9 cellular contexts compared by ENCODE assay signal in genomic region chr3:31227152-31227581, GRCh38.
DNase-seq lines count a peak whose midpoint lies in the region; ATAC-seq and TF ChIP-seq lines count a peak whose summit lies in the region.
"Had no signal": no experiment of that assay in that cellular context is flagged by ENCODE, and none has a peak within 500 bp of the region (broad histone marks: within the 10 kb centered on the region; RNA-seq: fewer than 3 reads in every experiment).

No MANE protein-coding gene starts in this region.

- peaks cover 17% of the 10 kb centered on the region for H3K36me3 Mint-ChIP-seq in activated CD8-positive, alpha-beta memory T cell treated with anti-CD3 and anti-CD28 coated beads, Interleukin-2, amount 10 ng/mL, durations not matched to agents 7 days and 5 days
- peaks cover 16% of the 10 kb centered on the region for H3K36me3 Mint-ChIP-seq in T-helper 1 cell treated with Interleukin-12 subunit alpha and Interleukin-12 subunit beta and Interleukin-4 antibody, amounts not matched to agents 30 μg/mL and 1 μg/mL, for 36 hours (ENCODE audit: low read depth)
- H3K36me3 Mint-ChIP-seq in stimulated activated naive B cell treated with anti-CD40 and anti-IgM and Interleukin-4, amounts not matched to agents 10 μg/mL and 1 μg/mL and 100 μg/mL, for 72 hours: no peaks in the 10 kb centered on the region
- H3K36me3 Mint-ChIP-seq in GM23338 (ENCODE audit: low read depth): no peaks in the 10 kb centered on the region

- no peak for ATAC-seq in activated CD8-positive, alpha-beta memory T cell treated with anti-CD3 and anti-CD28 coated beads, Interleukin-2, amount 10 ng/mL, durations not matched to agents 7 days and 5 days
- peak; percentile 57 for ATAC-seq in HG03378 (IDR thresholded peaks at IDR 0.05; ENCODE audit: unreplicated experiment)
- ATAC-seq in stimulated activated naive B cell treated with anti-CD40 and anti-IgM and Interleukin-4, amounts not matched to agents 10 μg/mL and 1 μg/mL and 100 μg/mL, for 72 hours (replicated peaks): peak; percentile 88 to 92
- no peak for ATAC-seq in GM19395 (IDR thresholded peaks at IDR 0.05; ENCODE audit: unreplicated experiment)
- no peak for ATAC-seq in GM23338

- CTCF ChIA-PET in activated CD8-positive, alpha-beta memory T cell treated with anti-CD3 and anti-CD28 coated beads, Interleukin-2, amount 10 ng/mL, durations not matched to agents 7 days and 5 days (lab: Charles Lee): interaction anchor here (1.6 to 3.5 kb wide), 3 partner anchors 9 to 305 kb away, joined by 5 to 12 read pairs (median 7); partner anchors contain the start of gene STT3B

- H3K27ac ChIP-seq in GM23338 (ENCODE audit: low read depth): no peak overlapping the region

- H3K79me2 ChIP-seq in GM23338 (replicated peaks; ENCODE audit: insufficient read depth): no peaks in the 10 kb centered on the region

- H3K4me2 ChIP-seq in GM23338: no peak overlapping the region

- no peak overlapping the region for H3K4me3 ChIP-seq in GM23338

- H3F3A ChIP-seq in GM23338 (replicated peaks; ENCODE audit: low read depth): no peaks in the 10 kb centered on the region

- peaks cover 6% of the 10 kb centered on the region; the same call in 1 of the 2 replicates for H3K4me1 ChIP-seq in GM23338 (ENCODE audit: insufficient read depth)

- no peak for DNase-seq in activated CD8-positive, alpha-beta memory T cell treated with anti-CD3 and anti-CD28 coated beads, Interleukin-2, amount 10 ng/mL, durations not matched to agents 7 days and 5 days
- DNase-seq in activated CD8-positive, alpha-beta memory T cell treated with anti-CD3 and anti-CD28 coated beads, Interleukin-2, amount 50 U/mL, for 4 hours: no peak
- DNase-seq in stimulated activated naive B cell treated with anti-CD40 and anti-IgM and Interleukin-4, amounts not matched to agents 10 μg/mL and 1 μg/mL and 100 μg/mL, for 72 hours: peak; percentile 28
- DNase-seq in GM23338 (ENCODE audit: low spot score): no peak
- DNase-seq in NCI-H2081 (lab: John Stamatoyannopoulos, UW): no peak
- DNase-seq: activated gamma-delta T cell had no signal

- peak overlapping the region; percentile 80 for H3K27ac Mint-ChIP-seq in activated CD8-positive, alpha-beta memory T cell treated with anti-CD3 and anti-CD28 coated beads, Interleukin-2, amount 10 ng/mL, durations not matched to agents 7 days and 5 days
- peak overlapping the region; percentile 88 for H3K27ac Mint-ChIP-seq in T-helper 1 cell treated with Interleukin-12 subunit alpha and Interleukin-12 subunit beta and Interleukin-4 antibody, amounts not matched to agents 30 μg/mL and 1 μg/mL, for 36 hours
- H3K27ac Mint-ChIP-seq in stimulated activated naive B cell treated with anti-CD40 and anti-IgM and Interleukin-4, amounts not matched to agents 10 μg/mL and 1 μg/mL and 100 μg/mL, for 72 hours: peak overlapping the region; percentile 93
- no peak overlapping the region for H3K27ac Mint-ChIP-seq in GM23338

- peaks cover 3% of the 10 kb centered on the region for H3K9me3 Mint-ChIP-seq in activated CD8-positive, alpha-beta memory T cell treated with anti-CD3 and anti-CD28 coated beads, Interleukin-2, amount 10 ng/mL, durations not matched to agents 7 days and 5 days (ENCODE audit: low read depth)
- H3K9me3 Mint-ChIP-seq in T-helper 1 cell treated with Interleukin-12 subunit alpha and Interleukin-12 subunit beta and Interleukin-4 antibody, amounts not matched to agents 30 μg/mL and 1 μg/mL, for 36 hours: peaks cover 6% of the 10 kb centered on the region
- H3K9me3 Mint-ChIP-seq in stimulated activated naive B cell treated with anti-CD40 and anti-IgM and Interleukin-4, amounts not matched to agents 10 μg/mL and 1 μg/mL and 100 μg/mL, for 72 hours: no peaks in the 10 kb centered on the region
- H3K9me3 Mint-ChIP-seq in GM23338: no peaks in the 10 kb centered on the region

- H2AFZ ChIP-seq in GM23338: no peak overlapping the region

- H3K27me3 Mint-ChIP-seq in activated CD8-positive, alpha-beta memory T cell treated with anti-CD3 and anti-CD28 coated beads, Interleukin-2, amount 10 ng/mL, durations not matched to agents 7 days and 5 days: no peaks in the 10 kb centered on the region
- no peaks in the 10 kb centered on the region for H3K27me3 Mint-ChIP-seq in T-helper 1 cell treated with Interleukin-12 subunit alpha and Interleukin-12 subunit beta and Interleukin-4 antibody, amounts not matched to agents 30 μg/mL and 1 μg/mL, for 36 hours (ENCODE audit: low read depth)
- H3K27me3 Mint-ChIP-seq in stimulated activated naive B cell treated with anti-CD40 and anti-IgM and Interleukin-4, amounts not matched to agents 10 μg/mL and 1 μg/mL and 100 μg/mL, for 72 hours: no peaks in the 10 kb centered on the region
- peaks cover 2% of the 10 kb centered on the region for H3K27me3 Mint-ChIP-seq in GM23338 (ENCODE audit: insufficient read depth, low read depth, poor library complexity)

- no peaks in the 10 kb centered on the region for H3K27me3 ChIP-seq in GM23338 (ENCODE audit: insufficient read depth)

- H3K36me3 ChIP-seq in GM23338 (ENCODE audit: insufficient read depth): no peaks in the 10 kb centered on the region

- H4K20me1 ChIP-seq in GM23338 (replicated peaks; ENCODE audit: insufficient read depth): no peaks in the 10 kb centered on the region

- no peak for TF ChIP-seq CTCF in GM23338 (conservative IDR thresholded peaks at IDR 0.05; ENCODE audit: low read depth in 2 of 2)

- peaks cover 64% of the 10 kb centered on the region for H3K4me1 Mint-ChIP-seq in activated CD8-positive, alpha-beta memory T cell treated with anti-CD3 and anti-CD28 coated beads, Interleukin-2, amount 10 ng/mL, durations not matched to agents 7 days and 5 days
- peaks cover 78% of the 10 kb centered on the region for H3K4me1 Mint-ChIP-seq in T-helper 1 cell treated with Interleukin-12 subunit alpha and Interleukin-12 subunit beta and Interleukin-4 antibody, amounts not matched to agents 30 μg/mL and 1 μg/mL, for 36 hours (ENCODE audit: low read depth)
- peaks cover 61 to 79% of the 10 kb centered on the region in 2 donors for H3K4me1 Mint-ChIP-seq in stimulated activated naive B cell treated with anti-CD40 and anti-IgM and Interleukin-4, amounts not matched to agents 10 μg/mL and 1 μg/mL and 100 μg/mL, for 72 hours
- peaks cover 15% of the 10 kb centered on the region; the same call in 2 of the 3 replicates for H3K4me1 Mint-ChIP-seq in GM23338

- peaks cover 7% of the 10 kb centered on the region for H3K9me2 ChIP-seq in GM23338 (ENCODE audit: insufficient read depth)

- H3K4me3 Mint-ChIP-seq in activated CD8-positive, alpha-beta memory T cell treated with anti-CD3 and anti-CD28 coated beads, Interleukin-2, amount 10 ng/mL, durations not matched to agents 7 days and 5 days: no peak overlapping the region
- H3K4me3 Mint-ChIP-seq in T-helper 1 cell treated with Interleukin-12 subunit alpha and Interleukin-12 subunit beta and Interleukin-4 antibody, amounts not matched to agents 30 μg/mL and 1 μg/mL, for 36 hours: peak overlapping the region; percentile 33
- H3K4me3 Mint-ChIP-seq in stimulated activated naive B cell treated with anti-CD40 and anti-IgM and Interleukin-4, amounts not matched to agents 10 μg/mL and 1 μg/mL and 100 μg/mL, for 72 hours: peak overlapping the region; percentile 23 to 50
- no peak overlapping the region for H3K4me3 Mint-ChIP-seq in GM23338

TF ChIP-seq in GM23338, 12 proteins besides CTCF, POLR2A, EP300 and RAD21 (continues in another document):
- no peak for TF ChIP-seq JUNB (IDR thresholded peaks at IDR 0.05; ENCODE audit: unreplicated experiment)
- TF ChIP-seq CREB1 (CRISPR knock-in tag; IDR thresholded peaks at IDR 0.05; ENCODE audit: low read depth): no peak
- TF ChIP-seq ZNF331 (CRISPR knock-in tag; IDR thresholded peaks at IDR 0.05; ENCODE audit: low read depth): no peak
- no peak for TF ChIP-seq POLR2AphosphoS5 (IDR thresholded peaks at IDR 0.05; ENCODE audit: low read depth)
- TF ChIP-seq REST (IDR thresholded peaks at IDR 0.05; ENCODE audit: unreplicated experiment): no peak
- TF ChIP-seq EZH2phosphoT487 (IDR thresholded peaks at IDR 0.05; ENCODE audit: unreplicated experiment): no peak
- TF ChIP-seq NANOG (IDR thresholded peaks at IDR 0.05; ENCODE audit: borderline replicate concordance): no peak

Comparison
In these comparisons a context has a peak if more than half of its experiments do, and no peak if none do; other contexts are left out.
1. ATAC-seq: peak in HG03378 (single experiment) and stimulated activated naive B cell treated with anti-CD40 and anti-IgM and Interleukin-4, amounts not matched to agents 10 μg/mL and 1 μg/mL and 100 μg/mL, for 72 hours (2 of 2); none in activated CD8-positive, alpha-beta memory T cell treated with anti-CD3 and anti-CD28 coated beads, Interleukin-2, amount 10 ng/mL, durations not matched to agents 7 days and 5 days (single experiment), GM19395 (single experiment) and GM23338 (single experiment).
2. H3K4me3 Mint-ChIP-seq: peak in T-helper 1 cell treated with Interleukin-12 subunit alpha and Interleukin-12 subunit beta and Interleukin-4 antibody, amounts not matched to agents 30 μg/mL and 1 μg/mL, for 36 hours (single experiment) and stimulated activated naive B cell treated with anti-CD40 and anti-IgM and Interleukin-4, amounts not matched to agents 10 μg/mL and 1 μg/mL and 100 μg/mL, for 72 hours (2 of 2); none in activated CD8-positive, alpha-beta memory T cell treated with anti-CD3 and anti-CD28 coated beads, Interleukin-2, amount 10 ng/mL, durations not matched to agents 7 days and 5 days (single experiment) and GM23338 (single experiment).